8 cellular contexts compared by ENCODE assay signal in genomic region chr14:50599700-50600444, GRCh38. TPM values are rescaled to one million over a fixed set of nuclear protein-coding genes. Genes with fewer than 3 reads are reported as not detected.
DNase-seq lines count a peak whose midpoint lies in the region; ATAC-seq and TF ChIP-seq lines count a peak whose summit lies in the region.

No MANE protein-coding gene starts in this region.

- H3K9me3 ChIP-seq in Peyer's patch: no peaks in the 10 kb centered on the region

- H3K4me3 ChIP-seq in Peyer's patch: no peak overlapping the region
- H3K4me3 ChIP-seq in fibroblast of pulmonary artery (replicated peaks; ENCODE audit: low read depth, low read length): no peak overlapping the region

- H3K27me3 ChIP-seq in Peyer's patch: no peaks in the 10 kb centered on the region

- DNase-seq in Ammon's horn (ENCODE audit: low spot score): peak; percentile 71
- DNase-seq in H4 (ENCODE audit: low spot score): peak; percentile 29
- no peak for DNase-seq in Peyer's patch
- peak; percentile 69 for DNase-seq in fibroblast of pulmonary artery (ENCODE audit: low read depth)
- DNase-seq in pons (ENCODE audit: low spot score): peak; percentile 82
- DNase-seq in caudate nucleus (lab: John Stamatoyannopoulos, UW): no peak

- ATAC-seq in GM18858 (IDR thresholded peaks at IDR 0.05; ENCODE audit: unreplicated experiment) (no peak), GM21717 (IDR thresholded peaks at IDR 0.05; ENCODE audit: unreplicated experiment) (no peak)

- H3K27ac ChIP-seq in Peyer's patch (no peak overlapping the region), caudate nucleus (ENCODE audit: low read depth, low read length) (no peak overlapping the region)

- no peaks in the 10 kb centered on the region for H3K4me1 ChIP-seq in Peyer's patch

- no peaks in the 10 kb centered on the region for H3K36me3 ChIP-seq in Peyer's patch

- TF ChIP-seq POLR2A in Peyer's patch (IDR thresholded peaks at IDR 0.05): no peak

- peak in 5 of 6 experiments; percentile 8 to 63 (median 55) for TF ChIP-seq CTCF in Peyer's patch (IDR thresholded peaks at IDR 0.05)
- TF ChIP-seq CTCF in fibroblast of pulmonary artery (IDR thresholded peaks at IDR 0.05; ENCODE audit: low read length, missing control alignments): peak; percentile 74

RNA-seq across cellular contexts. Expression of gene ATL1, which starts 39.9 kb away (rescaled TPM):
- total RNA-seq in H4 (2014; rRNA removed; shearing (Covaris generic)): 9.3 and 9.4 TPM in 2 replicates
- 1 to 10 TPM; 6.6 to 9.5 (median 8.5) TPM for total RNA-seq in Peyer's patch

Comparison
In these comparisons a context has a peak if more than half of its experiments do, and no peak if none do; other contexts are left out.
1. DNase-seq: peak in Ammon's horn (single experiment), H4 (single experiment), fibroblast of pulmonary artery (single experiment) and pons (single experiment); none in Peyer's patch (0 of 3) and caudate nucleus (0 of 61).